In genomic region chr12:124293286-124294003, GRCh38 we compare ENCODE assay signal across 19 cellular contexts. TPM values are rescaled to one million over a fixed set of nuclear protein-coding genes. Genes with fewer than 3 reads are reported as not detected.
DNase-seq lines count a peak whose midpoint lies in the region; ATAC-seq, FAIRE-seq and TF ChIP-seq lines count a peak whose summit lies in the region.
"Had no signal": no experiment of that assay in that cellular context is flagged by ENCODE, and none has a peak within 500 bp of the region (broad histone marks: within the 10 kb centered on the region; RNA-seq: fewer than 3 reads in every experiment).

No MANE protein-coding gene starts in this region.

- H3K36me3 ChIP-seq in trophoblast cell (ENCODE audit: control insufficient read depth in 1 of 2, insufficient read depth in 2 of 2, low read length in 2 of 2), result no peaks in the 10 kb centered on the region
- H3K36me3 ChIP-seq: BLaER1 had no signal

- H4K91ac ChIP-seq in trophoblast cell (ENCODE audit: low read depth, low read length), result no peak overlapping the region

- H2AFZ ChIP-seq in trophoblast cell (ENCODE audit: insufficient read depth, low read length, poor library complexity), result no peak overlapping the region

- peaks cover 5% of the 10 kb centered on the region for H3K79me1 ChIP-seq in trophoblast cell (ENCODE audit: low read length)

- H3K4me3 ChIP-seq in A549, result no peak overlapping the region
- H3K4me3 ChIP-seq in trophoblast cell (ENCODE audit: low read depth, low read length), result no peak overlapping the region
- H3K4me3 ChIP-seq: BLaER1 had no signal

- H3K14ac ChIP-seq in trophoblast cell (ENCODE audit: low read length), result no peak overlapping the region

- H3K9me3 ChIP-seq in A549 (peaks cover 1% of the 10 kb centered on the region; the same call in 1 of the 3 replicates), trophoblast cell (ENCODE audit: insufficient read depth, low read depth, low read length) (peaks cover 3% of the 10 kb centered on the region)

- CTCF ChIA-PET in A549 (lab: Yijun Ruan, JAX), result interaction anchor here (0.6 kb wide), 1 partner anchor 427 kb away, joined by 4 read pairs; no protein-coding TSS in a partner anchor

- peak overlapping the region; percentile 21 for H2BK12ac ChIP-seq in trophoblast cell (ENCODE audit: low read length)

- no peak overlapping the region for H2BK5ac ChIP-seq in trophoblast cell (ENCODE audit: low read depth, low read length, poor library complexity)

- H3K4ac ChIP-seq in trophoblast cell (ENCODE audit: low read depth, low read length), result no peak overlapping the region

- FAIRE-seq in A549 (lab: Jason Lieb, UNC) (no peak), GM12891 (lab: Jason Lieb, UNC) (no peak)
- FAIRE-seq: GM12892, GM19239 had no signal

- no peak for TF ChIP-seq RAD21 in A549 (conservative IDR thresholded peaks at IDR 0.05 in 1 of 2, IDR thresholded peaks at IDR 0.05 in 1 of 2)

- TF ChIP-seq EP300 in A549 (IDR thresholded peaks at IDR 0.05), result no peak

- 86% methylated on average over 12 of the region's 12 CpGs for WGBS in A549 (ENCODE audit: missing lambda C conversion rate)
- no CpG with 5 or more reads among the region's 12 CpGs for WGBS in trophoblast cell (ENCODE audit: extremely low coverage, insufficient coverage, insufficient read length)

- H3K27ac ChIP-seq in A549 (no peak overlapping the region), trophoblast cell (ENCODE audit: low read depth, low read length) (peak overlapping the region; percentile 54), substantia nigra (ENCODE audit: low read depth, low read length, poor library complexity, severe bottlenecking) (no peak overlapping the region)
- H3K27ac ChIP-seq: BLaER1, RWPE1 had no signal

- H3K9ac ChIP-seq in trophoblast cell (ENCODE audit: low read length), result no peak overlapping the region
- H3K9ac ChIP-seq: BLaER1 had no signal

- POLR2A ChIA-PET in A549 (lab: Yijun Ruan, JAX), result no interaction called here

- peaks cover 5% of the 10 kb centered on the region for H3K27me3 ChIP-seq in trophoblast cell (ENCODE audit: insufficient read depth, low read length)

- no peak overlapping the region for H3K23ac ChIP-seq in trophoblast cell (ENCODE audit: low read length)

- H3K4me1 ChIP-seq in A549 (peaks cover 7% of the 10 kb centered on the region; the same call in 1 of the 3 replicates), trophoblast cell (ENCODE audit: control insufficient read depth in 1 of 2, insufficient read depth in 2 of 2, low read length in 2 of 2) (peaks cover 34 to 41% of the 10 kb centered on the region in 2 experiments)

- TF ChIP-seq POLR2A in A549 (IDR thresholded peaks at IDR 0.05; ENCODE audit: low read length) (no peak), GM12891 (IDR thresholded peaks at IDR 0.05; ENCODE audit: low read depth, low read length) (no peak)

- no peak for DNase-seq in A549 (ENCODE audit: low read depth in 1 of 2, low spot score in 1 of 2)
- peak; percentile 27 for DNase-seq in NCI-H69 (lab: John Stamatoyannopoulos, UW)
- DNase-seq in islet precursor cell, result peak; percentile 91
- DNase-seq in trophoblast cell, result peak; percentile 84 to 89
- no peak for DNase-seq in substantia nigra (lab: John Stamatoyannopoulos, UW)
- DNase-seq in GM12891 (ENCODE audit: insufficient read length, low spot score), result no peak
- DNase-seq: CD8-positive, alpha-beta memory T cell; GF-D8; H9; NCI-H2029; NCI-H2171; NCI-H446; NCI-H748 treated with DMSO at 0.1 percent for 48 hours had no signal

- H2BK120ac ChIP-seq in trophoblast cell (ENCODE audit: insufficient read depth, low read length, poor library complexity), result no peak overlapping the region

- H2AK5ac ChIP-seq in trophoblast cell (ENCODE audit: low read length), result no peak overlapping the region

- no peak overlapping the region for H4K12ac ChIP-seq in trophoblast cell (ENCODE audit: low read depth, low read length)

- no peak overlapping the region for H4K8ac ChIP-seq in trophoblast cell (ENCODE audit: low read depth, low read length)

- ATAC-seq in A549, result no peak
- no peak for ATAC-seq in GM19023 (IDR thresholded peaks at IDR 0.05; ENCODE audit: unreplicated experiment)
- ATAC-seq in GM18502 (IDR thresholded peaks at IDR 0.05; ENCODE audit: poor library complexity, unreplicated experiment), result no peak

- H3K4me2 ChIP-seq in A549 (no peak overlapping the region), trophoblast cell (ENCODE audit: low read length) (peak overlapping the region; percentile 38)

- H3K18ac ChIP-seq in trophoblast cell (ENCODE audit: low read length), result no peak overlapping the region

- no peaks in the 10 kb centered on the region for H3K79me2 ChIP-seq in trophoblast cell (ENCODE audit: control insufficient read depth, insufficient read depth, low read length, poor library complexity)

- no peak for TF ChIP-seq CTCF in A549 (IDR thresholded peaks at IDR 0.05)

TF ChIP-seq in A549, 52 proteins besides CTCF, POLR2A, EP300 and RAD21:
- TF ChIP-seq KDM5A (IDR thresholded peaks at IDR 0.05) (no peak), ZFP36 (IDR thresholded peaks at IDR 0.05; ENCODE audit: borderline replicate concordance, partially characterized antibody) (peak; percentile 80)

TF ChIP-seq in GM12891, 5 proteins besides CTCF, POLR2A, EP300 and RAD21:
- no peak for TF ChIP-seq POU2F2 (IDR thresholded peaks at IDR 0.05; ENCODE audit: low read depth, low read length)
- TF ChIP-seq PAX5 (IDR thresholded peaks at IDR 0.05; ENCODE audit: insufficient read depth, low read length, severe bottlenecking), result no peak
- TF ChIP-seq TAF1 (IDR thresholded peaks at IDR 0.05; ENCODE audit: low read depth, low read length), result no peak
- no peak for TF ChIP-seq POLR2AphosphoS5 (IDR thresholded peaks at IDR 0.05; ENCODE audit: low read depth, low read length)
- no peak for TF ChIP-seq SPI1 (IDR thresholded peaks at IDR 0.05; ENCODE audit: low read depth, low read length)

RNA-seq across cellular contexts. Expression of gene RFLNA, which starts 1.4 kb away (rescaled TPM):
- 0.05 TPM in 1 of 2 replicates, not detected in the other for polyA plus RNA-seq in A549 (2011; rRNA removed)
- polyA plus RNA-seq in A549 (2012; cell fraction: cytosol; rRNA removed), result 0.07 and 0.12 TPM in 2 replicates
- polyA plus RNA-seq in A549 (2012; cell fraction: nucleus; rRNA removed), result 0.05 and 0.10 TPM in 2 replicates
- polyA plus RNA-seq in A549 (2017; fragmentation: RNase III; extraction: RNeasy Plus Mini Kit Qiagen cat#74134 plus additional on column Dnase treatment), result not detected in 3 replicates
- polyA minus RNA-seq in A549 (2011; rRNA and poly(A)+ RNA removed), result not detected in 2 replicates
- polyA plus RNA-seq in trophoblast cell (2013), result 1.00 and 1.4 TPM in 2 replicates
- not detected for polyA plus RNA-seq in GM12891 (2012; ENCODE audit: low read depth, missing spikeins)
- polyA plus RNA-seq: CD8-positive, alpha-beta memory T cell had no signal

Comparison
In these comparisons a context has a peak if more than half of its experiments do, and no peak if none do; other contexts are left out.
1. DNase-seq: peak in NCI-H69 (single experiment), islet precursor cell (single experiment) and trophoblast cell (2 of 2); none in A549 (0 of 2), substantia nigra (0 of 49) and GM12891 (single experiment).